Comparison of ENCODE assay signal across 1 cellular context in the genomic region with DNA sequence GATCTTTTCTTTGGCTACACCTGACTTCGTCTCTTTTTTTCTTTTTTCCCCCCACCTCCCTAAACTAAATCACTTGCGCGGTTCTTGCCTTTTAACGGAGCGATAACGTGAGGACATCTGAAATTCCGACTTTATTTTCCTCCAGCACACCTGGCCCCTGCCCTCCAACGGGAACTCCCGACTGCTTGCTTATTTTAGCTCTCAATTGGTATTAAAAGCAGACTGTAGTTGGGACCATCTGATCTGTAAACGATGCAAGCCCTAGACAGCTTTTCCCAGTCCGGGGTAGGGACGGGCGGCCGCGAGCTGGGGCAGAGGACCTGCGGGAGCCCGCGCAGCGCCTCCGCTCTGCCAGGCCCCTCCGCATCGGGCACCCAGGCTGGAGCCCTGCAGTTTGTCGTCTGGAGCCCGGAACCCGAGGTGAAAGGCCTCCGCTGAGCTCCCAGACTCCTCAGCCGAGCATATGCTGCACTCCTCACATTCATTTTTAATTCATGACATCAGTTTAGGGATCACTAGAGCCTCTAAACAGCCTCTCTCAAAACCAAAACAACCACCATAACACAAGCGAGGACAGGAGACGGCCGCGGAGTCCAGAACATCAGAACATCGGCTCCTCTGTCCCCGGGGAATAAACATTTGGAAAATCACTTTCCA.
A peak's percentile ranks its signal among the peaks of the same experiment; 100 is the strongest.
TF ChIP-seq lines count a peak whose summit lies in the region.

No MANE protein-coding gene starts in this region.

TF ChIP-seq in GM23338, 12 proteins besides CTCF, POLR2A, EP300 and RAD21 (continued from another document):
- TF ChIP-seq EZH2phosphoT487 (IDR thresholded peaks at IDR 0.05; ENCODE audit: unreplicated experiment) (peak; percentile 79), ZNF331 (CRISPR knock-in tag; IDR thresholded peaks at IDR 0.05; ENCODE audit: low read depth) (no peak), EZH2 (IDR thresholded peaks at IDR 0.05; ENCODE audit: low read depth, unreplicated experiment) (peak; percentile 93), ZNF114 (CRISPR knock-in tag; IDR thresholded peaks at IDR 0.05) (no peak), NANOG (IDR thresholded peaks at IDR 0.05; ENCODE audit: borderline replicate concordance) (no peak), JUNB (IDR thresholded peaks at IDR 0.05; ENCODE audit: unreplicated experiment) (no peak)
- TF ChIP-seq, protein P1, sequence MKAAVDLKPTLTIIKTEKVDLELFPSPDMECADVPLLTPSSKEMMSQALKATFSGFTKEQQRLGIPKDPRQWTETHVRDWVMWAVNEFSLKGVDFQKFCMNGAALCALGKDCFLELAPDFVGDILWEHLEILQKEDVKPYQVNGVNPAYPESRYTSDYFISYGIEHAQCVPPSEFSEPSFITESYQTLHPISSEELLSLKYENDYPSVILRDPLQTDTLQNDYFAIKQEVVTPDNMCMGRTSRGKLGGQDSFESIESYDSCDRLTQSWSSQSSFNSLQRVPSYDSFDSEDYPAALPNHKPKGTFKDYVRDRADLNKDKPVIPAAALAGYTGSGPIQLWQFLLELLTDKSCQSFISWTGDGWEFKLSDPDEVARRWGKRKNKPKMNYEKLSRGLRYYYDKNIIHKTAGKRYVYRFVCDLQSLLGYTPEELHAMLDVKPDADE (IDR thresholded peaks at IDR 0.05) = no peak
TF ChIP-seq in GM23338: peak in this region for 2.
